In genomic region chr16:81094771-81095251, GRCh38 we compare ENCODE assay signal across 9 cellular contexts. TPM values are rescaled to one million over a fixed set of nuclear protein-coding genes. Genes with fewer than 3 reads are reported as not detected.
A peak's percentile ranks its signal among the peaks of the same experiment; 100 is the strongest.
DNase-seq lines count a peak whose midpoint lies in the region; ATAC-seq and TF ChIP-seq lines count a peak whose summit lies in the region.
"Had no signal": no experiment of that assay in that cellular context is flagged by ENCODE, and none has a peak within 500 bp of the region (broad histone marks: within the 10 kb centered on the region; RNA-seq: fewer than 3 reads in every experiment).

No MANE protein-coding gene starts in this region.

- no peak for TF ChIP-seq CTCF in GM13977 (IDR thresholded peaks at IDR 0.05; ENCODE audit: extremely low read depth, insufficient read depth, missing control alignments)

- H3K9me3 ChIP-seq in right cardiac atrium (ENCODE audit: control insufficient read depth, low read length) (no peaks in the 10 kb centered on the region), adipocyte (ENCODE audit: control insufficient read depth, low read length) (no peaks in the 10 kb centered on the region)

- DNase-seq in right cardiac atrium, result no peak
- DNase-seq in Right ventricle myocardium inferior (ENCODE audit: missing footprints), result no peak
- DNase-seq in adipocyte (ENCODE audit: low read depth), result peak; percentile 43
- peak; percentile 61 for DNase-seq in left lobe of liver (ENCODE audit: low spot score)
- DNase-seq in GM19238 (ENCODE audit: insufficient read length, low spot score), result no peak
- DNase-seq in GM13977 (ENCODE audit: low spot score), result no peak
- DNase-seq in NCI-H2081 (lab: John Stamatoyannopoulos, UW), result no peak
- DNase-seq: activated CD4-positive, alpha-beta T cell treated with anti-CD3 and anti-CD28 coated beads for 4 hours had no signal

- in situ Hi-C loops in GM13977 (cut with MboI; ENCODE audit: low pct_unique_long_range_greater_than_20kb, low sequenced_read_pairs, unreplicated experiment), result no loop called here

- H3K27ac ChIP-seq in right cardiac atrium (ENCODE audit: low read length), result no peak overlapping the region

- intact Hi-C loops in right cardiac atrium (cut with DNase I), result no loop called here
- intact Hi-C loops in Right ventricle myocardium inferior (cut with DNase I), result loop anchor here (5.0 kb wide), 1 partner anchor 87 kb away; no protein-coding TSS in a partner anchor

- H3K9ac ChIP-seq in adipocyte (ENCODE audit: low read length), result peak overlapping the region; percentile 93

- H3K4me3 ChIP-seq in right cardiac atrium (ENCODE audit: low read length), result peak overlapping the region; percentile 17
- H3K4me3 ChIP-seq in adipocyte (ENCODE audit: low read length), result peak overlapping the region; percentile 93

- 72% methylated on average over 21 of the region's 21 CpGs for WGBS in right cardiac atrium

- peaks cover 10% of the 10 kb centered on the region for H3K36me3 ChIP-seq in adipocyte (ENCODE audit: control insufficient read depth, insufficient read depth, low read length, severe bottlenecking)

- no peaks in the 10 kb centered on the region for H3K4me1 ChIP-seq in right cardiac atrium (ENCODE audit: control insufficient read depth, insufficient read depth, low read length)
- H3K4me1 ChIP-seq in adipocyte (ENCODE audit: control insufficient read depth, insufficient read depth, low read length), result peaks cover 7% of the 10 kb centered on the region

- ATAC-seq in right cardiac atrium, result no peak
- ATAC-seq in Right ventricle myocardium inferior, result no peak
- ATAC-seq in left lobe of liver, result no peak
- no peak for ATAC-seq in GM19452 (IDR thresholded peaks at IDR 0.05; ENCODE audit: unreplicated experiment)

- H3K27me3 ChIP-seq in right cardiac atrium (ENCODE audit: control insufficient read depth, insufficient read depth) (no peaks in the 10 kb centered on the region), adipocyte (replicated peaks; ENCODE audit: control insufficient read depth, insufficient read depth, low read length) (no peaks in the 10 kb centered on the region)

RNA-seq across cellular contexts. Expression of gene GCSH, which starts 1.4 kb away (rescaled TPM):
- total RNA-seq in right cardiac atrium, result 10 to 100 TPM; 23.4 to 32.3 (median 30.3) TPM
- 32.0 TPM for polyA plus RNA-seq in right cardiac atrium
- total RNA-seq in Right ventricle myocardium inferior, result 52.3 TPM
- 74.0 TPM for total RNA-seq in left lobe of liver

RNA-seq across cellular contexts. Expression of gene C16orf46, which starts 17.8 kb away (rescaled TPM):
- under 1 TPM in 2 of 4 donors, not detected in 2; 0.47 to 0.97 TPM for total RNA-seq in right cardiac atrium
- 0.52 TPM for polyA plus RNA-seq in right cardiac atrium
- total RNA-seq in Right ventricle myocardium inferior, result 0.62 TPM
- 2.0 TPM for total RNA-seq in left lobe of liver

RNA-seq across cellular contexts. Expression of gene ATMIN, which starts 59.2 kb away (rescaled TPM):
- total RNA-seq in right cardiac atrium, result 10 to 100 TPM; 19.9 to 25.7 (median 22.1) TPM
- polyA plus RNA-seq in right cardiac atrium, result 9.4 TPM
- 21.2 TPM for total RNA-seq in Right ventricle myocardium inferior
- 13.7 TPM for total RNA-seq in left lobe of liver

Comparison
In these comparisons a context has a peak if more than half of its experiments do, and no peak if none do; other contexts are left out.
1. DNase-seq: peak in adipocyte (single experiment) and left lobe of liver (single experiment); none in right cardiac atrium (0 of 3), Right ventricle myocardium inferior (single experiment), GM19238 (single experiment), GM13977 (single experiment) and NCI-H2081 (0 of 2).